In the genomic region with DNA sequence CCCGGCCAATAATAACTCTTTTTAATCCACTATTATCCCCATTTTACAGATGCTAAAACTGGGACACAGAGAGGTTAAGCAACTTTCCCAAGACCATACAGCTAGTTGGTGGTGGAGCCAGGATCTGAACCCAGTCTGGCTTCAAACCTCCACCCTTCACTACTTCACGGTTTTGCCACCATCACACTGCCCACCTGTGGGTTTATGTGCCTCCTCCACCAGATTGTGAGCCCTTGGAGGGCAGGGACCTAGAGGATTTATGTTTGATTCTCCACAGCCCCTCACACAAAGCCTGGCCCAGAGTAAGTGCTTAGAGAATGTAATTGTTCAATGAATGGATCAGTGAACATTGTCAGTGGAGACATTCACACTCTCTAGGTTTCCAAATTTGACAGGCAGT, we compare ENCODE assay signal across 31 cellular contexts.
DNase-seq lines count a peak whose midpoint lies in the region; ATAC-seq, FAIRE-seq and TF ChIP-seq lines count a peak whose summit lies in the region.
"Had no signal": no experiment of that assay in that cellular context is flagged by ENCODE, and none has a peak within 500 bp of the region (broad histone marks: within the 10 kb centered on the region; RNA-seq: fewer than 3 reads in every experiment).

No MANE protein-coding gene starts in this region.

- H4K20me1 ChIP-seq in HepG2 (ENCODE audit: insufficient read depth, low read length): peaks cover 6% of the 10 kb centered on the region
- H4K20me1 ChIP-seq: BLaER1; BLaER1 treated with 17β-estradiol and CSF1 and Interleukin-3, amounts not matched to agents 10 nM and 100 nM had no signal

- no peak for ATAC-seq in HepG2
- ATAC-seq in right lobe of liver: no peak
- ATAC-seq: A549; CD8-positive, alpha-beta T cell had no signal

- intact Hi-C loops in HepG2 (cut with micrococcal nuclease; ENCODE audit: unreplicated experiment): no loop called here
- intact Hi-C loops in right lobe of liver (cut with DNase I): no loop called here

- no peak overlapping the region for H3K4me2 ChIP-seq in HepG2 (ENCODE audit: low read depth, low read length)
- H3K4me2 ChIP-seq: A549; BLaER1; BLaER1 treated with 17β-estradiol and CSF1 and Interleukin-3, amounts not matched to agents 10 nM and 100 nM had no signal

- 42% methylated on average over 2 of the region's 2 CpGs for WGBS in HepG2 (ENCODE audit: low lambda C conversion rate)
- WGBS in right lobe of liver (ENCODE audit: insufficient coverage, low coverage, low lambda C conversion rate, missing lambda C conversion rate): 38% methylated on average over 1 of the region's 2 CpGs

- DNase-seq in HepG2 (ENCODE audit: low spot score): no peak
- no peak for DNase-seq in right lobe of liver
- DNase-seq in SK-N-DZ (ENCODE audit: low spot score): peak; percentile 95
- no peak for DNase-seq in coronary artery (ENCODE audit: low spot score)
- DNase-seq: 8988T; ACHN; AML-193; BE2C; C1 segment of cervical spinal cord; Caco-2; Calu3; CD4-positive, alpha-beta memory T cell; CD4-positive, alpha-beta T cell; CD4-positive, CD25-positive, alpha-beta regulatory T cell; CD8-positive, alpha-beta memory T cell; CD8-positive, alpha-beta T cell; COR-L47; DMS 273 treated with DMSO at 0.1 percent for 48 hours; DMS153; DMS53; DMS79; DMS79 treated with DMSO at 0.1 percent for 48 hours; DND-41; EL had no signal

- no peak overlapping the region for H3K9ac ChIP-seq in HepG2 (ENCODE audit: insufficient read depth, low read depth, low read length)
- H3K9ac ChIP-seq: BLaER1; BLaER1 treated with 17β-estradiol and CSF1 and Interleukin-3, amounts not matched to agents 10 nM and 100 nM had no signal

- H3K27ac ChIP-seq in HepG2 (ENCODE audit: extremely low read length, insufficient read depth, low read length) (no peak overlapping the region), right lobe of liver (no peak overlapping the region), coronary artery (no peak overlapping the region)
- H3K27ac ChIP-seq: 22Rv1; A549; BLaER1; BLaER1 treated with 17β-estradiol and CSF1 and Interleukin-3, amounts not matched to agents 10 nM and 100 nM; C4-2B had no signal

- POLR2A ChIA-PET in HepG2 (lab: Yijun Ruan, JAX): no interaction called here

- TF ChIP-seq CTCF in HepG2 (CRISPR knock-in tag; IDR thresholded peaks at IDR 0.05): no peak
- TF ChIP-seq CTCF in right lobe of liver (IDR thresholded peaks at IDR 0.05): no peak
- TF ChIP-seq CTCF in coronary artery (IDR thresholded peaks at IDR 0.05): no peak

- H3K4me1 ChIP-seq in HepG2 (ENCODE audit: insufficient read depth, low read length) (peaks cover 13% of the 10 kb centered on the region), right lobe of liver (peaks cover 0 to 14% (median 7%) of the 10 kb centered on the region in 4 donors)
- H3K4me1 ChIP-seq: BE2C had no signal

- no peak overlapping the region for H2AFZ ChIP-seq in HepG2 (ENCODE audit: low read length)

- no peak for TF ChIP-seq RAD21 in HepG2 (CRISPR knock-in tag; IDR thresholded peaks at IDR 0.05)

- no peak for TF ChIP-seq POLR2A in HepG2 (IDR thresholded peaks at IDR 0.05; ENCODE audit: insufficient read depth in 1 of 2, low read depth in 2 of 2, low read length in 2 of 2)
- no peak for TF ChIP-seq POLR2A in right lobe of liver (IDR thresholded peaks at IDR 0.05)

- CTCF ChIA-PET in HepG2 (lab: Yijun Ruan, JAX; ENCODE audit: low intra/inter-chr PET ratio, low total read pairs): no interaction called here

- H3K79me2 ChIP-seq in HepG2 (ENCODE audit: insufficient read depth, low read length): no peaks in the 10 kb centered on the region

- H3K4me3 ChIP-seq in HepG2 (replicated peaks in 1 of 3; ENCODE audit: insufficient read depth in 1 of 3, low read depth in 2 of 3, low read length in 3 of 3) (no peak overlapping the region), right lobe of liver (no peak overlapping the region), coronary artery (no peak overlapping the region)
- H3K4me3 ChIP-seq: A549; BLaER1; BLaER1 treated with 17β-estradiol and CSF1 and Interleukin-3, amounts not matched to agents 10 nM and 100 nM had no signal

- no peak for FAIRE-seq in HepG2 (lab: Jason Lieb, UNC)
- FAIRE-seq: A204.1, A549, D721Med had no signal

- H3K36me3 ChIP-seq in HepG2 (replicated peaks in 1 of 2; ENCODE audit: control insufficient read depth in 1 of 2, insufficient read depth in 2 of 2, low read length in 2 of 2) (no peaks in the 10 kb centered on the region), right lobe of liver (no peaks in the 10 kb centered on the region)
- H3K36me3 ChIP-seq: BE2C; BLaER1; BLaER1 treated with 17β-estradiol and CSF1 and Interleukin-3, amounts not matched to agents 10 nM and 100 nM had no signal

- BruUV-seq in HepG2 (replicated peaks; lab: Mats Ljungman, UMichigan): no TSS peak

- H3K27me3 ChIP-seq in HepG2 (ENCODE audit: control insufficient read depth in 1 of 2, insufficient read depth in 2 of 2, low read length in 2 of 2): peaks cover 2 to 51% of the 10 kb centered on the region in 2 experiments; a peak in 3 of 5 replicates
- no peaks in the 10 kb centered on the region for H3K27me3 ChIP-seq in right lobe of liver
- H3K27me3 ChIP-seq: BE2C; BLaER1; BLaER1 treated with 17β-estradiol and CSF1 and Interleukin-3, amounts not matched to agents 10 nM and 100 nM had no signal

- in situ Hi-C loops in HepG2 (cut with HindIII; ENCODE audit: extremely low pct_ligation_motif_present, low pct_unique_long_range_greater_than_20kb): no loop called here

- no peaks in the 10 kb centered on the region for H3K9me3 ChIP-seq in HepG2 (ENCODE audit: low read length)
- H3K9me3 ChIP-seq in right lobe of liver: no peaks in the 10 kb centered on the region
- H3K9me3 ChIP-seq: A549; BE2C; BLaER1; BLaER1 treated with 17β-estradiol and CSF1 and Interleukin-3, amounts not matched to agents 10 nM and 100 nM; Caco-2 had no signal

- TF ChIP-seq EP300 in HepG2 (IDR thresholded peaks at IDR 0.05; ENCODE audit: low read depth in 2 of 2, low read length in 2 of 2): no peak
- TF ChIP-seq EP300 in HepG2 (CRISPR knock-in tag; IDR thresholded peaks at IDR 0.05; ENCODE audit: borderline replicate concordance): no peak

TF ChIP-seq in HepG2, 621 proteins besides CTCF, POLR2A, EP300 and RAD21:
- no peak for TF ChIP-seq ZNF263 (CRISPR knock-in tag; IDR thresholded peaks at IDR 0.05)
- TF ChIP-seq ZNF768 (CRISPR knock-in tag; IDR thresholded peaks at IDR 0.05): 0 out of 2 replicates have a peak, but pooled peaks have one; percentile 33
- TF ChIP-seq PRDM15 (CRISPR knock-in tag; IDR thresholded peaks at IDR 0.05): no peak
- no peak for TF ChIP-seq NFATC3 (CRISPR knock-in tag; IDR thresholded peaks at IDR 0.05)
